Comparison of ENCODE assay signal across 1 cellular context in the genomic region with DNA sequence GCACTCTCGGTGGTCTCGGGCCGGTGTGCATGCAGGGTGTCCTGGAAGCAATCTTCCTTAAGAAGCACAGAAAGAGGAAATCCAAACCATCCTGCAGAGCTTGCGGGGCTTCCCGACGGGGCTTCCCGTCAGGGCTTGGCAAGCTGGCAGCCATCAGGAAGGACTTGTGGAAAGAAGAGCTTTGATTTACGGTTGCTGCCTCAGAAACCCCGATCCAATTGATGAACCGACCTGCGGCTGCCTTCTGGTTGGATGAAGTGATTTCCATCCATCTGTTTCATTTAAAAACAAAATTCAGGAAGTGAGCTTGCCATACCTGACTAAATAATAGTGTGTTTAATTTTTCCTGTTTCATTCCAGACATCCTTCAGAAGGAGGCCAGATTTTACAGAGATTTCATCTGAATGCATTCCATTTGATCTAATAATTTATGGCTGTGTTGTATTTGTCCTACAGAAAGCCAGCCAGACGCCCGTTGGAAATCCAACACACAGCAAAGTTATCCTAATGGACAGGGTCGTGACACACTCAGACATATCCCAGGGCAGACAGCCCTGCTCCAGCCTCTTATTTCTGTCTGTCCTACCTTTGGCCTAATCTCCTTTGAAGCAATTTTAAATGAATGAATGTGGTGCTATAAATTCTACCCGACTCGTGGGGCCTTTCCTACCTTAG.
TF ChIP-seq lines count a peak whose summit lies in the region.

No MANE protein-coding gene starts in this region.

TF ChIP-seq in GM23338, 12 proteins besides CTCF, POLR2A, EP300 and RAD21:
- TF ChIP-seq, protein P1, sequence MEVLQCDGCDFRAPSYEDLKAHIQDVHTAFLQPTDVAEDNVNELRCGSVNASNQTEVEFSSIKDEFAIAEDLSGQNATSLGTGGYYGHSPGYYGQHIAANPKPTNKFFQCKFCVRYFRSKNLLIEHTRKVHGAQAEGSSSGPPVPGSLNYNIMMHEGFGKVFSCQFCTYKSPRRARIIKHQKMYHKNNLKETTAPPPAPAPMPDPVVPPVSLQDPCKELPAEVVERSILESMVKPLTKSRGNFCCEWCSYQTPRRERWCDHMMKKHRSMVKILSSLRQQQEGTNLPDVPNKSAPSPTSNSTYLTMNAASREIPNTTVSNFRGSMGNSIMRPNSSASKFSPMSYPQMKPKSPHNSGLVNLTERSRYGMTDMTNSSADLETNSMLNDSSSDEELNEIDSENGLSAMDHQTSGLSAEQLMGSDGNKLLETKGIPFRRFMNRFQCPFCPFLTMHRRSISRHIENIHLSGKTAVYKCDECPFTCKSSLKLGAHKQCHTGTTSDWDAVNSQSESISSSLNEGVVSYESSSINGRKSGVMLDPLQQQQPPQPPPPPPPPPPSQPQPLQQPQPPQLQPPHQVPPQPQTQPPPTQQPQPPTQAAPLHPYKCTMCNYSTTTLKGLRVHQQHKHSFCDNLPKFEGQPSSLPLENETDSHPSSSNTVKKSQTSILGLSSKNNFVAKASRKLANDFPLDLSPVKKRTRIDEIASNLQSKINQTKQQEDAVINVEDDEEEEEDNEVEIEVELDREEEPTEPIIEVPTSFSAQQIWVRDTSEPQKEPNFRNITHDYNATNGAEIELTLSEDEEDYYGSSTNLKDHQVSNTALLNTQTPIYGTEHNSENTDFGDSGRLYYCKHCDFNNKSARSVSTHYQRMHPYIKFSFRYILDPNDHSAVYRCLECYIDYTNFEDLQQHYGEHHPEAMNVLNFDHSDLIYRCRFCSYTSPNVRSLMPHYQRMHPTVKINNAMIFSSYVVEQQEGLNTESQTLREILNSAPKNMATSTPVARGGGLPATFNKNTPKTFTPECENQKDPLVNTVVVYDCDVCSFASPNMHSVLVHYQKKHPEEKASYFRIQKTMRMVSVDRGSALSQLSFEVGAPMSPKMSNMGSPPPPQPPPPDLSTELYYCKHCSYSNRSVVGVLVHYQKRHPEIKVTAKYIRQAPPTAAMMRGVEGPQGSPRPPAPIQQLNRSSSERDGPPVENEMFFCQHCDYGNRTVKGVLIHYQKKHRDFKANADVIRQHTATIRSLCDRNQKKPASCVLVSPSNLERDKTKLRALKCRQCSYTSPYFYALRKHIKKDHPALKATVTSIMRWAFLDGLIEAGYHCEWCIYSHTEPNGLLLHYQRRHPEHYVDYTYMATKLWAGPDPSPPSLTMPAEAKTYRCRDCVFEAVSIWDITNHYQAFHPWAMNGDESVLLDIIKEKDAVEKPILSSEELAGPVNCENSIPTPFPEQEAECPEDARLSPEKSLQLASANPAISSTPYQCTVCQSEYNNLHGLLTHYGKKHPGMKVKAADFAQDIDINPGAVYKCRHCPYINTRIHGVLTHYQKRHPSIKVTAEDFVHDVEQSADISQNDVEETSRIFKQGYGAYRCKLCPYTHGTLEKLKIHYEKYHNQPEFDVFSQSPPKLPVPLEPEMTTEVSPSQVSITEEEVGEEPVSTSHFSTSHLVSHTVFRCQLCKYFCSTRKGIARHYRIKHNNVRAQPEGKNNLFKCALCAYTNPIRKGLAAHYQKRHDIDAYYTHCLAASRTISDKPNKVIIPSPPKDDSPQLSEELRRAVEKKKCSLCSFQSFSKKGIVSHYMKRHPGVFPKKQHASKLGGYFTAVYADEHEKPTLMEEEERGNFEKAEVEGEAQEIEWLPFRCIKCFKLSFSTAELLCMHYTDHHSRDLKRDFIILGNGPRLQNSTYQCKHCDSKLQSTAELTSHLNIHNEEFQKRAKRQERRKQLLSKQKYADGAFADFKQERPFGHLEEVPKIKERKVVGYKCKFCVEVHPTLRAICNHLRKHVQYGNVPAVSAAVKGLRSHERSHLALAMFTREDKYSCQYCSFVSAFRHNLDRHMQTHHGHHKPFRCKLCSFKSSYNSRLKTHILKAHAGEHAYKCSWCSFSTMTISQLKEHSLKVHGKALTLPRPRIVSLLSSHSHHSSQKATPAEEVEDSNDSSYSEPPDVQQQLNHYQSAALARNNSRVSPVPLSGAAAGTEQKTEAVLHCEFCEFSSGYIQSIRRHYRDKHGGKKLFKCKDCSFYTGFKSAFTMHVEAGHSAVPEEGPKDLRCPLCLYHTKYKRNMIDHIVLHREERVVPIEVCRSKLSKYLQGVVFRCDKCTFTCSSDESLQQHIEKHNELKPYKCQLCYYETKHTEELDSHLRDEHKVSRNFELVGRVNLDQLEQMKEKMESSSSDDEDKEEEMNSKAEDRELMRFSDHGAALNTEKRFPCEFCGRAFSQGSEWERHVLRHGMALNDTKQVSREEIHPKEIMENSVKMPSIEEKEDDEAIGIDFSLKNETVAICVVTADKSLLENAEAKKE (CRISPR knock-in tag; IDR thresholded peaks at IDR 0.05) = no peak
- TF ChIP-seq ZNF114 (CRISPR knock-in tag; IDR thresholded peaks at IDR 0.05) (no peak), JUNB (IDR thresholded peaks at IDR 0.05; ENCODE audit: unreplicated experiment) (no peak), ZNF331 (CRISPR knock-in tag; IDR thresholded peaks at IDR 0.05; ENCODE audit: low read depth) (no peak), EZH2phosphoT487 (IDR thresholded peaks at IDR 0.05; ENCODE audit: unreplicated experiment) (no peak), CREB1 (CRISPR knock-in tag; IDR thresholded peaks at IDR 0.05; ENCODE audit: low read depth) (no peak)
- TF ChIP-seq, protein P2, sequence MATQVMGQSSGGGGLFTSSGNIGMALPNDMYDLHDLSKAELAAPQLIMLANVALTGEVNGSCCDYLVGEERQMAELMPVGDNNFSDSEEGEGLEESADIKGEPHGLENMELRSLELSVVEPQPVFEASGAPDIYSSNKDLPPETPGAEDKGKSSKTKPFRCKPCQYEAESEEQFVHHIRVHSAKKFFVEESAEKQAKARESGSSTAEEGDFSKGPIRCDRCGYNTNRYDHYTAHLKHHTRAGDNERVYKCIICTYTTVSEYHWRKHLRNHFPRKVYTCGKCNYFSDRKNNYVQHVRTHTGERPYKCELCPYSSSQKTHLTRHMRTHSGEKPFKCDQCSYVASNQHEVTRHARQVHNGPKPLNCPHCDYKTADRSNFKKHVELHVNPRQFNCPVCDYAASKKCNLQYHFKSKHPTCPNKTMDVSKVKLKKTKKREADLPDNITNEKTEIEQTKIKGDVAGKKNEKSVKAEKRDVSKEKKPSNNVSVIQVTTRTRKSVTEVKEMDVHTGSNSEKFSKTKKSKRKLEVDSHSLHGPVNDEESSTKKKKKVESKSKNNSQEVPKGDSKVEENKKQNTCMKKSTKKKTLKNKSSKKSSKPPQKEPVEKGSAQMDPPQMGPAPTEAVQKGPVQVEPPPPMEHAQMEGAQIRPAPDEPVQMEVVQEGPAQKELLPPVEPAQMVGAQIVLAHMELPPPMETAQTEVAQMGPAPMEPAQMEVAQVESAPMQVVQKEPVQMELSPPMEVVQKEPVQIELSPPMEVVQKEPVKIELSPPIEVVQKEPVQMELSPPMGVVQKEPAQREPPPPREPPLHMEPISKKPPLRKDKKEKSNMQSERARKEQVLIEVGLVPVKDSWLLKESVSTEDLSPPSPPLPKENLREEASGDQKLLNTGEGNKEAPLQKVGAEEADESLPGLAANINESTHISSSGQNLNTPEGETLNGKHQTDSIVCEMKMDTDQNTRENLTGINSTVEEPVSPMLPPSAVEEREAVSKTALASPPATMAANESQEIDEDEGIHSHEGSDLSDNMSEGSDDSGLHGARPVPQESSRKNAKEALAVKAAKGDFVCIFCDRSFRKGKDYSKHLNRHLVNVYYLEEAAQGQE (IDR thresholded peaks at IDR 0.05; ENCODE audit: unreplicated experiment) = no peak
